ENCODE assay signal across 8 cellular contexts in the genomic region with DNA sequence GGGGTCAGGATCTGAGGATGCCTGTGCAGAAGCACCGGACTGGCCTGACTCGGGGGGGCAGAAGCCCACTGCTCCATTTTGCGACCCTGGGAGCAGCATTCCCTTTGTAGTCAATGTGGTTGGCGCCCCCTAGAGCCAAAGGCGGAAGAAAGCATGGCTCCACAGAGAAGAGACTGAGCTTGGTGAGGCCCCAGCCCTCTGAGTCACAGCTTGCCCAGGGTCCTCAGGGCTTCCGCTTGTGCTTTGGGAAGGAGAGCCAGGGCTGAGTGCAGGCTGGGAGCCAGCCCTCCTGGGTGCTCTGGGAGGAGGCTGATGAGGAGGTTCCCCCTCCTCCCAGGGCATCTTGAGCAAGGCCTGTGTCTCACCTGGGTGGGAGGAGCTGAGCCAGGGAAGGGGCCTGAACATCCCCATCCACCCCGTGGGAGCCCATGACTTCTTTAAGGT. TPM values are rescaled to one million over a fixed set of nuclear protein-coding genes. Genes with fewer than 3 reads are reported as not detected.
DNase-seq lines count a peak whose midpoint lies in the region; ATAC-seq and TF ChIP-seq lines count a peak whose summit lies in the region.

No MANE protein-coding gene starts in this region.

- no peaks in the 10 kb centered on the region for H3K9me3 Mint-ChIP-seq in activated naive CD8-positive, alpha-beta T cell treated with anti-CD3 and anti-CD28 coated beads, Interleukin-2, amount 50 U/mL, for 24 hours

- H3K27me3 ChIP-seq in RWPE2 (ENCODE audit: insufficient read depth, poor library complexity, severe bottlenecking): no peaks in the 10 kb centered on the region
- no peaks in the 10 kb centered on the region for H3K27me3 ChIP-seq in hepatocyte

- no peak overlapping the region for H2AFZ ChIP-seq in hepatocyte

- intact Hi-C loops in sciatic nerve (cut with DNase I): no loop called here

- ATAC-seq in HG03460 (IDR thresholded peaks at IDR 0.05; ENCODE audit: unreplicated experiment) (peak; percentile 44), RWPE2 (ENCODE audit: low read depth) (peak; percentile 97), sciatic nerve (no peak), HG02870 (IDR thresholded peaks at IDR 0.05; ENCODE audit: unreplicated experiment) (no peak)
- peak; percentile 92 for ATAC-seq in activated naive CD8-positive, alpha-beta T cell treated with anti-CD3 and anti-CD28 coated beads, Interleukin-2, amount 50 U/mL, for 24 hours

- H3K79me2 ChIP-seq in hepatocyte: no peaks in the 10 kb centered on the region

- in situ Hi-C loops in G401 (cut with HindIII; ENCODE audit: low sequenced_read_pairs): no loop called here

- H3K27ac ChIP-seq in RWPE2 (ENCODE audit: poor library complexity, severe bottlenecking) (peak overlapping the region; percentile 62), hepatocyte (peak overlapping the region; percentile 24)

- WGBS in hepatocyte (ENCODE audit: low lambda C conversion rate, missing lambda C conversion rate): 15% methylated on average over 7 of the region's 7 CpGs

- H3K4me3 Mint-ChIP-seq in activated naive CD8-positive, alpha-beta T cell treated with anti-CD3 and anti-CD28 coated beads, Interleukin-2, amount 50 U/mL, for 24 hours: no peak overlapping the region

- H3K36me3 ChIP-seq in RWPE2 (ENCODE audit: low read depth): no peaks in the 10 kb centered on the region
- no peaks in the 10 kb centered on the region for H3K36me3 ChIP-seq in hepatocyte (replicated peaks; ENCODE audit: insufficient read depth, low read depth)

- H3K27ac Mint-ChIP-seq in activated naive CD8-positive, alpha-beta T cell treated with anti-CD3 and anti-CD28 coated beads, Interleukin-2, amount 50 U/mL, for 24 hours: no peak overlapping the region

- H3K4me2 ChIP-seq in hepatocyte: no peak overlapping the region

- H3K4me3 ChIP-seq in RWPE2 (ENCODE audit: severe bottlenecking) (no peak overlapping the region), hepatocyte (no peak overlapping the region)

- H4K20me1 ChIP-seq in hepatocyte (ENCODE audit: insufficient read depth, poor library complexity, severe bottlenecking): no peaks in the 10 kb centered on the region

- no peaks in the 10 kb centered on the region for H3K9me2 ChIP-seq in hepatocyte (replicated peaks; ENCODE audit: insufficient read depth)

- H3K4me1 ChIP-seq in RWPE2 (ENCODE audit: insufficient read depth, poor library complexity, severe bottlenecking) (peaks cover 21% of the 10 kb centered on the region), hepatocyte (ENCODE audit: insufficient read depth) (peaks cover 5% of the 10 kb centered on the region)

- peaks cover 59% of the 10 kb centered on the region for H3K4me1 Mint-ChIP-seq in activated naive CD8-positive, alpha-beta T cell treated with anti-CD3 and anti-CD28 coated beads, Interleukin-2, amount 50 U/mL, for 24 hours

- H3K9me3 ChIP-seq in RWPE2 (ENCODE audit: severe bottlenecking) (no peaks in the 10 kb centered on the region), hepatocyte (ENCODE audit: low read depth) (no peaks in the 10 kb centered on the region)

- no peaks in the 10 kb centered on the region for H3K36me3 Mint-ChIP-seq in activated naive CD8-positive, alpha-beta T cell treated with anti-CD3 and anti-CD28 coated beads, Interleukin-2, amount 50 U/mL, for 24 hours (ENCODE audit: low read depth)

- no peaks in the 10 kb centered on the region for H3K27me3 Mint-ChIP-seq in activated naive CD8-positive, alpha-beta T cell treated with anti-CD3 and anti-CD28 coated beads, Interleukin-2, amount 50 U/mL, for 24 hours

- TF ChIP-seq CTCF in RWPE2 (IDR thresholded peaks at IDR 0.05; ENCODE audit: poor library complexity, severe bottlenecking): peak; percentile 96
- TF ChIP-seq CTCF in hepatocyte (IDR thresholded peaks at IDR 0.05; ENCODE audit: poor library complexity): peak; percentile 80

- DNase-seq in G401 (ENCODE audit: low spot score) (peak; percentile 39), RWPE2 (ENCODE audit: low spot score) (peak; percentile 95), hepatocyte (ENCODE audit: low spot score) (peak; percentile 89), sciatic nerve (ENCODE audit: low spot score) (no peak)
- peak; percentile 75 for DNase-seq in activated naive CD8-positive, alpha-beta T cell treated with anti-CD3 and anti-CD28 coated beads, Interleukin-2, amount 50 U/mL, for 24 hours
- peak in 3 of 4 experiments; percentile 26 to 31 (median 27) for DNase-seq in stimulated activated CD4-positive, alpha-beta T cell treated with anti-CD3 and anti-CD28 coated beads, Interleukin-1b, Interleukin-23, amount 100 ng/mL, for 24 hours (ENCODE audit: low read depth in 4 of 4, low spot score in 1 of 4)

RNA-seq across cellular contexts. Expression of a gene that starts 5.5 kb away (rescaled TPM):
- total RNA-seq in G401 (2014; rRNA removed; shearing (Covaris generic)): not detected in 2 replicates
- total RNA-seq in hepatocyte: 97.1 and 101 TPM in 2 replicates
- 99.3 and 123 TPM in 2 replicates for polyA plus RNA-seq in hepatocyte
- 23.7 TPM for total RNA-seq in sciatic nerve

RNA-seq across cellular contexts. Expression of a gene that starts 20.9 kb away (rescaled TPM):
- 21.8 and 33.8 TPM in 2 replicates for total RNA-seq in G401 (2014; rRNA removed; shearing (Covaris generic))
- total RNA-seq in hepatocyte (19.3 and 21.9 TPM in 2 replicates), sciatic nerve (26.0 TPM)
- polyA plus RNA-seq in hepatocyte: 20.6 and 24.1 TPM in 2 replicates

RNA-seq across cellular contexts. Expression of a gene that starts 50.5 kb away (rescaled TPM):
- 0.17 TPM in 1 of 2 replicates, not detected in the other for total RNA-seq in G401 (2014; rRNA removed; shearing (Covaris generic))
- total RNA-seq in hepatocyte: 8.5 and 11.2 TPM in 2 replicates
- 11.6 and 16.6 TPM in 2 replicates for polyA plus RNA-seq in hepatocyte
- 36.7 TPM for total RNA-seq in sciatic nerve

Comparison
In these comparisons a context has a peak if more than half of its experiments do, and no peak if none do; other contexts are left out.
1. ATAC-seq: peak in HG03460 (single experiment), RWPE2 (single experiment) and activated naive CD8-positive, alpha-beta T cell treated with anti-CD3 and anti-CD28 coated beads, Interleukin-2, amount 50 U/mL, for 24 hours (single experiment); none in sciatic nerve (single experiment) and HG02870 (single experiment).
2. RNA of a gene that starts 5.5 kb away (total RNA-seq): 97.1 to 101 TPM in hepatocyte and 23.7 TPM in sciatic nerve (single experiment); not detected in G401; every median in the first group is over 10 times any median in the second.